8 cellular contexts compared by ENCODE assay signal in the genomic region with DNA sequence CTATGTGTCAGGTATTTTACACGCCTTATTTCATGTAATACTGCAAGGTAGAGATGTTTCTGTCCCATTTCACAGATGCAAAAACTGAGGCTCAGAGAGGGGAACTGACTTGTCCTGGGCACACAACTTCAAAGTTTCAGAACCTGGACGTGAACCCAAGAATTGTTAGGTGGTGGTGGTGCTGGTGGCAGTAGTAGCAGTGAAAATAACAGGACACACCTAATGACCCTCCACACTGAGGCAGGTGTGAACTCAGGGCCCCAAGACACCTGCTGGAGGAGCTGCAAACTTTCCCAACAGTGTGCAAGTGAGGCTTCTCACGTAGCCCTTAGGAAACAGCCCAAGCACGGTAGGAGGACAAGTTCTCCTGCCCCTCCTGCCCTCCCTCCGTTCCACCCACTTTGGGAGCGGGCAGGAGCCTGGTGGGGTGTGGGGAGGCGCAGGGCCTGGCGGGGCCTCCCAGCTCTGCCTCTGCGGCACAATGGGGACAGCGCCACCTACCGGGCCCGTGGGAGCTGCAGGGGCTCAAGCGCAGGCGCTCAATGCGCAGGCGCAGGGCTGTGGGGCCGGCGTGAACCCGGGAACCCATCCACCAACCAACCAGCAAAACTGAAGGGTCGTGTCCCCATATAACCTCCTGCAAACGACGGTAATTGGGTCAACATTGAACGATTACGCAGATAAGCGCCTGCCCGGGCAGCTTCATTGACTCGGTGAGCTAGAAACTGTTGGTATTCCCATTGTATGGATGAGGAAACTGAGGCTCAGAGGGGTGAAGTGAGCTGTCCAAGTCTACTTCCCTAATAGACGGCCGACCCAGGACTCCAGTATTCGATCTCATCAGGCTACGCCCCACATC. TPM values are rescaled to one million over a fixed set of nuclear protein-coding genes. Genes with fewer than 3 reads are reported as not detected.
DNase-seq lines count a peak whose midpoint lies in the region; ATAC-seq and TF ChIP-seq lines count a peak whose summit lies in the region.

No MANE protein-coding gene starts in this region.

- H3K27ac Mint-ChIP-seq in naive thymus-derived CD8-positive, alpha-beta T cell = no peak overlapping the region
- peak overlapping the region; percentile 64 for H3K27ac Mint-ChIP-seq in stimulated activated effector memory CD8-positive, alpha-beta T cell treated with anti-CD3 and anti-CD28 coated beads, Interleukin-12 subunit alpha, Interleukin-12 subunit beta, amount 100 ng/mL, for 72 hours

- peak; percentile 71 for ATAC-seq in GM21367 (IDR thresholded peaks at IDR 0.05; ENCODE audit: unreplicated experiment)
- peak; percentile 95 to 98 for ATAC-seq in naive thymus-derived CD8-positive, alpha-beta T cell
- peak; percentile 96 for ATAC-seq in stimulated activated effector memory CD8-positive, alpha-beta T cell treated with anti-CD3 and anti-CD28 coated beads, Interleukin-12 subunit alpha, Interleukin-12 subunit beta, amount 100 ng/mL, for 72 hours

- TF ChIP-seq CTCF in OCI-LY3 (IDR thresholded peaks at IDR 0.05; ENCODE audit: low read depth, low read length) (peak; percentile 93), esophagus muscularis mucosa (IDR thresholded peaks at IDR 0.05) (peak in 2 of 3 experiments; percentile 96 to 97)

- no peaks in the 10 kb centered on the region for H3K79me2 ChIP-seq in OCI-LY3 (ENCODE audit: low read length)

- intact Hi-C loops in esophagus muscularis mucosa (cut with DNase I) = loop anchor here (1.0 kb wide), 1 partner anchor 40 kb away; no protein-coding TSS in a partner anchor

- TF ChIP-seq EP300 in esophagus muscularis mucosa (IDR thresholded peaks at IDR 0.05) = no peak

- H3K4me3 ChIP-seq in HUES64 (ENCODE audit: low read length) (peak overlapping the region; percentile 36), OCI-LY3 (ENCODE audit: low read length) (peak overlapping the region; percentile 81), esophagus muscularis mucosa (peak overlapping the region; percentile 24 to 50 (median 32))

- peak overlapping the region; percentile 93 for H3K4me2 ChIP-seq in OCI-LY3 (ENCODE audit: low read length)

- H3K27ac ChIP-seq in HUES64 (ENCODE audit: low read depth, low read length) = no peak overlapping the region
- H3K27ac ChIP-seq in OCI-LY3 (ENCODE audit: low read length) = no peak overlapping the region
- no peak overlapping the region for H3K27ac ChIP-seq in esophagus muscularis mucosa (replicated peaks in 1 of 4)

- no peaks in the 10 kb centered on the region for H3K36me3 Mint-ChIP-seq in naive thymus-derived CD8-positive, alpha-beta T cell
- no peaks in the 10 kb centered on the region for H3K36me3 Mint-ChIP-seq in stimulated activated effector memory CD8-positive, alpha-beta T cell treated with anti-CD3 and anti-CD28 coated beads, Interleukin-12 subunit alpha, Interleukin-12 subunit beta, amount 100 ng/mL, for 72 hours

- H3K4me1 Mint-ChIP-seq in naive thymus-derived CD8-positive, alpha-beta T cell = peaks cover 0 to 13% (median 5%) of the 10 kb centered on the region in 4 donors
- no peaks in the 10 kb centered on the region for H3K4me1 Mint-ChIP-seq in stimulated activated effector memory CD8-positive, alpha-beta T cell treated with anti-CD3 and anti-CD28 coated beads, Interleukin-12 subunit alpha, Interleukin-12 subunit beta, amount 100 ng/mL, for 72 hours

- 20% methylated on average over 31 of the region's 31 CpGs for WGBS in HUES64
- 58% methylated on average over 7 of the region's 31 CpGs for WGBS in esophagus muscularis mucosa

- H3K9me3 ChIP-seq in HUES64 (ENCODE audit: insufficient read depth, low read depth, low read length) (no peaks in the 10 kb centered on the region), OCI-LY3 (ENCODE audit: insufficient read depth, low read length) (no peaks in the 10 kb centered on the region), esophagus muscularis mucosa (no peaks in the 10 kb centered on the region)

- peak overlapping the region in 6 of 10 donors; percentile 3 to 64 (median 28) for H3K4me3 Mint-ChIP-seq in naive thymus-derived CD8-positive, alpha-beta T cell
- peak overlapping the region; percentile 29 for H3K4me3 Mint-ChIP-seq in stimulated activated effector memory CD8-positive, alpha-beta T cell treated with anti-CD3 and anti-CD28 coated beads, Interleukin-12 subunit alpha, Interleukin-12 subunit beta, amount 100 ng/mL, for 72 hours

- H3K9ac ChIP-seq in HUES64 (ENCODE audit: low read depth, low read length) = no peak overlapping the region
- peak overlapping the region; percentile 71 for H3K9ac ChIP-seq in OCI-LY3 (ENCODE audit: low read length)

- no peaks in the 10 kb centered on the region for H4K20me1 ChIP-seq in OCI-LY3 (ENCODE audit: insufficient read depth, low read length)

- no peak for TF ChIP-seq POLR2A in esophagus muscularis mucosa (IDR thresholded peaks at IDR 0.05; ENCODE audit: low read depth)

- no peaks in the 10 kb centered on the region for H3K27me3 ChIP-seq in HUES64 (ENCODE audit: insufficient read depth, low read length)
- H3K27me3 ChIP-seq in OCI-LY3 (ENCODE audit: low read depth, low read length) = peaks cover 5% of the 10 kb centered on the region; the same call in 1 of the 2 replicates
- no peaks in the 10 kb centered on the region for H3K27me3 ChIP-seq in esophagus muscularis mucosa

- no peaks in the 10 kb centered on the region for H3K9me3 Mint-ChIP-seq in naive thymus-derived CD8-positive, alpha-beta T cell
- no peaks in the 10 kb centered on the region for H3K9me3 Mint-ChIP-seq in stimulated activated effector memory CD8-positive, alpha-beta T cell treated with anti-CD3 and anti-CD28 coated beads, Interleukin-12 subunit alpha, Interleukin-12 subunit beta, amount 100 ng/mL, for 72 hours

- DNase-seq in COLO668 (lab: John Stamatoyannopoulos, UW; ENCODE audit: unreplicated experiment) (peak; percentile 89), activated T-cell treated with anti-CD3 and anti-CD28 coated beads for 4 hours (peak; percentile 80), esophagus muscularis mucosa (ENCODE audit: extremely low spot score) (no peak)
- peak; percentile 70 to 94 (median 84) for DNase-seq in naive thymus-derived CD8-positive, alpha-beta T cell
- DNase-seq in stimulated activated effector memory CD8-positive, alpha-beta T cell treated with anti-CD3 and anti-CD28 coated beads, Interleukin-12 subunit alpha, Interleukin-12 subunit beta, amount 100 ng/mL, for 72 hours (ENCODE audit: low spot score in 2 of 2) = peak; percentile 98 to 99

- H3K27me3 Mint-ChIP-seq in naive thymus-derived CD8-positive, alpha-beta T cell = no peaks in the 10 kb centered on the region

- H3K4me1 ChIP-seq in HUES64 (ENCODE audit: insufficient read depth, low read length) (no peaks in the 10 kb centered on the region), OCI-LY3 (ENCODE audit: low read length) (peaks cover 12% of the 10 kb centered on the region), esophagus muscularis mucosa (peaks cover 0 to 9% (median 8%) of the 10 kb centered on the region in 4 donors)

- H3K36me3 ChIP-seq in HUES64 (ENCODE audit: insufficient read depth, low read length) (no peaks in the 10 kb centered on the region), OCI-LY3 (replicated peaks; ENCODE audit: low read depth, low read length) (no peaks in the 10 kb centered on the region), esophagus muscularis mucosa (no peaks in the 10 kb centered on the region)

- peak overlapping the region; percentile 99 for H2AFZ ChIP-seq in OCI-LY3 (ENCODE audit: low read depth, low read length)

- POLR2A ChIA-PET in naive thymus-derived CD8-positive, alpha-beta T cell (lab: Charles Lee) = no interaction called here

RNA-seq across cellular contexts. Expression of gene TRPV4, which starts 12.0 kb away (rescaled TPM):
- polyA plus RNA-seq in HUES64 (2013, experiment 1 of 2) = 1.7 TPM
- 2.3 TPM for polyA plus RNA-seq in HUES64 (2013, experiment 2 of 2)
- under 1 TPM; under 0.01 to 0.63 (median 0.35) TPM for total RNA-seq in esophagus muscularis mucosa
- not detected for total RNA-seq in naive thymus-derived CD8-positive, alpha-beta T cell
- not detected for polyA plus RNA-seq in naive thymus-derived CD8-positive, alpha-beta T cell

RNA-seq across cellular contexts. Expression of gene GLTP, which starts 35.1 kb away (rescaled TPM):
- polyA plus RNA-seq in HUES64 (2013, experiment 1 of 2) = 20.2 TPM
- polyA plus RNA-seq in HUES64 (2013, experiment 2 of 2) = 22.6 TPM
- 10 to 100 TPM; 37.0 to 47.7 (median 39.6) TPM for total RNA-seq in esophagus muscularis mucosa
- 10 to 100 TPM; 21.2 to 21.8 TPM for total RNA-seq in naive thymus-derived CD8-positive, alpha-beta T cell
- polyA plus RNA-seq in naive thymus-derived CD8-positive, alpha-beta T cell = 10 to 100 TPM; 29.7 to 41.7 (median 41.1) TPM

RNA-seq across cellular contexts. Expression of gene TCHP, which starts 54.9 kb away (rescaled TPM):
- 10.7 TPM for polyA plus RNA-seq in HUES64 (2013, experiment 1 of 2)
- 13.9 TPM for polyA plus RNA-seq in HUES64 (2013, experiment 2 of 2)
- total RNA-seq in esophagus muscularis mucosa = 10 to 100 TPM; 17.1 to 31.6 (median 21.0) TPM
- 10 to 100 TPM; 36.8 to 39.1 TPM for total RNA-seq in naive thymus-derived CD8-positive, alpha-beta T cell
- 10 to 100 TPM in 1 of 3 donors, 1 to 10 TPM in 2; 6.7 to 11.1 (median 8.6) TPM for polyA plus RNA-seq in naive thymus-derived CD8-positive, alpha-beta T cell
